8 cellular contexts compared by ENCODE assay signal in genomic region chr22:23178512-23179254, GRCh38. TPM values are rescaled to one million over a fixed set of nuclear protein-coding genes. Genes with fewer than 3 reads are reported as not detected.
A peak's percentile ranks its signal among the peaks of the same experiment; 100 is the strongest.
DNase-seq lines count a peak whose midpoint lies in the region; ATAC-seq and TF ChIP-seq lines count a peak whose summit lies in the region.

No MANE protein-coding gene starts in this region.

- intact Hi-C loops in IMR-90 (cut with micrococcal nuclease), result loop anchor here (1.0 to 2.0 kb wide), 2 partner anchors 104 to 208 kb away; no protein-coding TSS in a partner anchor
- intact Hi-C loops in posterior vena cava (cut with DNase I), result loop anchor here (2.0 to 10.0 kb wide), 3 partner anchors 102 to 206 kb away; no protein-coding TSS in a partner anchor

- H3K27me3 ChIP-seq in IMR-90 (ENCODE audit: control insufficient read depth, insufficient read depth, low read length), result no peaks in the 10 kb centered on the region
- no peaks in the 10 kb centered on the region for H3K27me3 ChIP-seq in SK-N-SH (ENCODE audit: insufficient read depth)

- peaks cover 4% of the 10 kb centered on the region for H3F3A ChIP-seq in SK-N-SH (replicated peaks; ENCODE audit: insufficient read depth)

- H3K18ac ChIP-seq in IMR-90 (ENCODE audit: low read depth, low read length), result no peak overlapping the region

- H2AK5ac ChIP-seq in IMR-90 (ENCODE audit: low read depth, low read length), result no peak overlapping the region

- H3K9me3 Mint-ChIP-seq in activated naive CD8-positive, alpha-beta T cell treated with anti-CD3 and anti-CD28 coated beads, Interleukin-2, amount 10 ng/mL, durations not matched to agents 7 days and 5 days, result peaks cover 14% of the 10 kb centered on the region
- peaks cover 31% of the 10 kb centered on the region for H3K9me3 Mint-ChIP-seq in glutamatergic neuron (ENCODE audit: unreplicated experiment)

- no TSS peak for BruUV-seq in IMR-90 (replicated peaks; lab: Mats Ljungman, UMichigan)

- TF ChIP-seq POLR2A in IMR-90 (IDR thresholded peaks at IDR 0.05; ENCODE audit: low read depth, low read length), result 0 out of 2 replicates have a peak, but pooled peaks have one; percentile 46

- no peak overlapping the region for H3K4ac ChIP-seq in IMR-90 (ENCODE audit: low read depth, low read length)

- peak; percentile 96 for TF ChIP-seq CTCF in IMR-90 (conservative IDR thresholded peaks at IDR 0.05; ENCODE audit: low read depth, low read length)
- TF ChIP-seq CTCF in SK-N-SH (IDR thresholded peaks at IDR 0.05), result peak; percentile 96
- peak; percentile 93 for TF ChIP-seq CTCF in glutamatergic neuron (IDR thresholded peaks at IDR 0.05; ENCODE audit: partially characterized antibody, unreplicated experiment)

- no peak for TF ChIP-seq EP300 in SK-N-SH (IDR thresholded peaks at IDR 0.05; ENCODE audit: borderline replicate concordance in 1 of 2, low read depth in 1 of 2, low read length in 1 of 2)

- peaks cover 27% of the 10 kb centered on the region for H3K4me1 ChIP-seq in IMR-90 (ENCODE audit: control insufficient read depth, insufficient read depth, low read length)
- H3K4me1 ChIP-seq in SK-N-SH (ENCODE audit: control insufficient read depth in 1 of 2, insufficient read depth in 2 of 2, low read depth in 1 of 2, low read length in 1 of 2), result peaks cover 12 to 41% of the 10 kb centered on the region in 2 experiments

- H3K36me3 ChIP-seq in IMR-90 (ENCODE audit: control insufficient read depth, insufficient read depth, low read length) (peaks cover 6% of the 10 kb centered on the region; the same call in 1 of the 2 replicates), SK-N-SH (replicated peaks in 1 of 2; ENCODE audit: control insufficient read depth in 1 of 2, insufficient read depth in 2 of 2, low read length in 1 of 2) (no peaks in the 10 kb centered on the region)

- POLR2A ChIA-PET in IMR-90 (lab: Charles Lee; ENCODE audit: unreplicated experiment) (no interaction called here), SK-N-SH (lab: Yijun Ruan, JAX) (interaction anchor here (1.1 kb wide), 1 partner anchor 103 kb away, joined by 4 read pairs; no protein-coding TSS in a partner anchor)
- POLR2A ChIA-PET in activated naive CD8-positive, alpha-beta T cell treated with anti-CD3 and anti-CD28 coated beads, Interleukin-2, amount 10 ng/mL, durations not matched to agents 7 days and 5 days (lab: Charles Lee), result interaction anchor here (0.7 to 2.7 kb wide), 2 partner anchors 103 to 1041 kb away, joined by 6 to 11 read pairs; no protein-coding TSS in a partner anchor

- ATAC-seq in IMR-90 (ENCODE audit: low read depth), result peak; percentile 53
- ATAC-seq in activated naive CD8-positive, alpha-beta T cell treated with anti-CD3 and anti-CD28 coated beads, Interleukin-2, amount 10 ng/mL, durations not matched to agents 7 days and 5 days (ENCODE audit: low read depth), result no peak
- ATAC-seq in GM19328 (IDR thresholded peaks at IDR 0.05; ENCODE audit: unreplicated experiment), result no peak
- no peak for ATAC-seq in HG03095 (IDR thresholded peaks at IDR 0.05; ENCODE audit: unreplicated experiment)

- no peak overlapping the region for H3K4me3 ChIP-seq in IMR-90 (ENCODE audit: insufficient read depth, low read depth, low read length)
- H3K4me3 ChIP-seq in SK-N-SH (ENCODE audit: low read depth in 2 of 2, low read length in 1 of 2), result no peak overlapping the region; a peak in 1 of 4 replicates

- no peak overlapping the region for H2BK5ac ChIP-seq in IMR-90 (ENCODE audit: low read depth, low read length, poor library complexity, severe bottlenecking)

- no peaks in the 10 kb centered on the region for H3K9me2 ChIP-seq in SK-N-SH

- peak overlapping the region; percentile 6 for H3K4me3 Mint-ChIP-seq in activated naive CD8-positive, alpha-beta T cell treated with anti-CD3 and anti-CD28 coated beads, Interleukin-2, amount 10 ng/mL, durations not matched to agents 7 days and 5 days
- H3K4me3 Mint-ChIP-seq in glutamatergic neuron (ENCODE audit: unreplicated experiment), result peak overlapping the region; percentile 62

- peaks cover 16% of the 10 kb centered on the region for H3K36me3 Mint-ChIP-seq in activated naive CD8-positive, alpha-beta T cell treated with anti-CD3 and anti-CD28 coated beads, Interleukin-2, amount 10 ng/mL, durations not matched to agents 7 days and 5 days
- peaks cover 30% of the 10 kb centered on the region for H3K36me3 Mint-ChIP-seq in glutamatergic neuron (ENCODE audit: unreplicated experiment)

- peaks cover 48% of the 10 kb centered on the region for H3K4me1 Mint-ChIP-seq in activated naive CD8-positive, alpha-beta T cell treated with anti-CD3 and anti-CD28 coated beads, Interleukin-2, amount 10 ng/mL, durations not matched to agents 7 days and 5 days
- peaks cover 11% of the 10 kb centered on the region for H3K4me1 Mint-ChIP-seq in glutamatergic neuron (ENCODE audit: low read depth, unreplicated experiment)

- no peak overlapping the region for H3K9ac ChIP-seq in IMR-90 (ENCODE audit: low read depth, low read length)
- H3K9ac ChIP-seq in SK-N-SH, result no peak overlapping the region

- H3K9me1 ChIP-seq in IMR-90 (ENCODE audit: insufficient read depth, low read length), result peaks cover 14% of the 10 kb centered on the region

- no peak overlapping the region for H3K4me2 ChIP-seq in IMR-90 (ENCODE audit: low read depth, low read length)
- no peak overlapping the region for H3K4me2 ChIP-seq in SK-N-SH

- no peak overlapping the region for H3K56ac ChIP-seq in IMR-90 (ENCODE audit: extremely low read depth, insufficient read depth, low read length)

- H3K79me1 ChIP-seq in IMR-90 (ENCODE audit: low read depth in 1 of 2, low read length in 2 of 2), result peaks cover 16 to 30% of the 10 kb centered on the region in 2 experiments

- H4K8ac ChIP-seq in IMR-90 (ENCODE audit: low read depth in 2 of 2, low read length in 2 of 2), result 0 out of 4 replicates have a peak overlapping the region, but pooled peaks of 1 of the 2 experiments have one; percentile 11

- dilution Hi-C loops in IMR-90 (cut with HindIII; ENCODE audit: low sequenced_read_pairs, unreplicated experiment), result no loop called here

- 40% methylated on average over 2 of the region's 9 CpGs; no CpG with 5 or more reads in 1 of the 2 experiments for WGBS in IMR-90 (ENCODE audit: extremely low coverage in 2 of 2, insufficient read length in 1 of 2), 2 experiments
- WGBS in SK-N-SH (ENCODE audit: low lambda C conversion rate), result 49% methylated on average over 5 of the region's 9 CpGs

- H3K27me3 Mint-ChIP-seq in activated naive CD8-positive, alpha-beta T cell treated with anti-CD3 and anti-CD28 coated beads, Interleukin-2, amount 10 ng/mL, durations not matched to agents 7 days and 5 days, result peaks cover 2% of the 10 kb centered on the region
- peaks cover 24% of the 10 kb centered on the region for H3K27me3 Mint-ChIP-seq in glutamatergic neuron (ENCODE audit: unreplicated experiment)

- CTCF ChIA-PET in IMR-90 (lab: Yijun Ruan, JAX), result interaction anchor here (0.6 to 4.4 kb wide), 4 partner anchors 80 to 112 kb away, joined by 4 to 27 read pairs (median 12); no protein-coding TSS in a partner anchor
- CTCF ChIA-PET in SK-N-SH (lab: Yijun Ruan, JAX), result interaction anchor here (0.6 to 21.1 kb wide), 24 partner anchors 15 to 220 kb away, joined by 3 to 587 read pairs (median 3); partner anchors contain the start of gene RSPH14

- no peak overlapping the region for H2BK15ac ChIP-seq in IMR-90 (ENCODE audit: low read depth, low read length)

- no peak overlapping the region for H4K5ac ChIP-seq in IMR-90 (ENCODE audit: low read depth, low read length)

- H3K9me3 ChIP-seq in IMR-90 (ENCODE audit: control insufficient read depth, insufficient read depth, low read length) (peaks cover 11% of the 10 kb centered on the region), SK-N-SH (no peaks in the 10 kb centered on the region)

- H2AFZ ChIP-seq in IMR-90 (replicated peaks; ENCODE audit: low read length, poor library complexity), result peak overlapping the region; percentile 41
- H2AFZ ChIP-seq in SK-N-SH (ENCODE audit: low read depth), result no peak overlapping the region

- TF ChIP-seq RAD21 in IMR-90 (IDR thresholded peaks at IDR 0.05; ENCODE audit: low read length), result peak; percentile 99
- TF ChIP-seq RAD21 in SK-N-SH (IDR thresholded peaks at IDR 0.05; ENCODE audit: low read length), result peak; percentile 98

- peaks cover 22% of the 10 kb centered on the region for H4K20me1 ChIP-seq in IMR-90 (ENCODE audit: insufficient read depth, low read length)
- H4K20me1 ChIP-seq in SK-N-SH (ENCODE audit: insufficient read depth), result peaks cover 23% of the 10 kb centered on the region

- H2BK120ac ChIP-seq in IMR-90 (ENCODE audit: low read depth, low read length), result no peak overlapping the region

- no peak overlapping the region for H4K91ac ChIP-seq in IMR-90 (ENCODE audit: insufficient read depth, low read depth, low read length)

- peak overlapping the region; percentile 73 for H2AK9ac ChIP-seq in IMR-90 (replicated peaks; ENCODE audit: low read depth, low read length, poor library complexity)

- in situ Hi-C loops in IMR-90 (cut with MboI; ENCODE audit: low sequenced_read_pairs), result loop anchor here (5.0 to 10.0 kb wide), 2 partner anchors 99 to 216 kb away; no protein-coding TSS in a partner anchor

- H3K23ac ChIP-seq in IMR-90 (ENCODE audit: low read depth, low read length), result no peak overlapping the region

- H3K27ac ChIP-seq in IMR-90 (ENCODE audit: insufficient read depth, low read length), result no peak overlapping the region
- H3K27ac ChIP-seq in SK-N-SH (ENCODE audit: low read depth in 2 of 2, low read length in 1 of 2), result no peak overlapping the region

- DNase-seq in D341Med (ENCODE audit: low spot score), result peak; percentile 89
- peak; percentile 38 for DNase-seq in IMR-90
- DNase-seq in SK-N-SH, result peak; percentile 91
- peak; percentile 75 for DNase-seq in activated naive CD8-positive, alpha-beta T cell treated with anti-CD3 and anti-CD28 coated beads, Interleukin-2, amount 10 ng/mL, durations not matched to agents 7 days and 5 days
- peak; percentile 86 for DNase-seq in glutamatergic neuron
- DNase-seq in posterior vena cava (ENCODE audit: low spot score), result peak; percentile 90

- H3K79me2 ChIP-seq in SK-N-SH (ENCODE audit: insufficient read depth), result peaks cover 26% of the 10 kb centered on the region

- no peak overlapping the region for H2BK20ac ChIP-seq in IMR-90 (ENCODE audit: low read depth, low read length)

- no peak overlapping the region for H3K14ac ChIP-seq in IMR-90 (replicated peaks; ENCODE audit: low read depth, low read length)

- H3K27ac Mint-ChIP-seq in activated naive CD8-positive, alpha-beta T cell treated with anti-CD3 and anti-CD28 coated beads, Interleukin-2, amount 10 ng/mL, durations not matched to agents 7 days and 5 days, result peak overlapping the region; percentile 8
- H3K27ac Mint-ChIP-seq in glutamatergic neuron (ENCODE audit: unreplicated experiment), result peak overlapping the region; percentile 65

RNA-seq across cellular contexts. Expression of gene BCR, which starts 1.6 kb away (rescaled TPM):
- total RNA-seq in IMR-90 (2012; rRNA removed) (28.9 and 30.8 TPM in 2 replicates), glutamatergic neuron (ENCODE audit: unreplicated experiment) (268 TPM), posterior vena cava (10 to 100 TPM; 40.3 to 47.4 TPM)
- polyA plus RNA-seq in IMR-90 (2012; rRNA removed) (43.0 and 44.6 TPM in 2 replicates), SK-N-SH (2012; rRNA removed) (27.0 and 50.9 TPM in 2 replicates)
- 30.9 and 40.0 TPM in 2 replicates for polyA plus RNA-seq in IMR-90 (2012; cell fraction: cytosol; rRNA removed)
- polyA plus RNA-seq in IMR-90 (2012; cell fraction: nucleus; rRNA removed; ENCODE audit: low replicate concordance), result 36.1 and 42.1 TPM in 2 replicates
- polyA plus RNA-seq in SK-N-SH (2012; cell fraction: cytosol; rRNA removed), result 20.3 and 29.6 TPM in 2 replicates
- polyA plus RNA-seq in SK-N-SH (2012; cell fraction: nucleus; rRNA removed), result 51.6 and 84.8 TPM in 2 replicates
- total RNA-seq in activated naive CD8-positive, alpha-beta T cell treated with anti-CD3 and anti-CD28 coated beads, Interleukin-2, amount 10 ng/mL, durations not matched to agents 7 days and 5 days, result 10 to 100 TPM; 36.2 to 39.2 TPM

RNA-seq across cellular contexts. Expression of gene RAB36, which starts 33.4 kb away (rescaled TPM):
- total RNA-seq in IMR-90 (2012; rRNA removed) (2.5 and 3.6 TPM in 2 replicates), glutamatergic neuron (ENCODE audit: unreplicated experiment) (2.0 TPM), posterior vena cava (1 to 10 TPM; 4.2 to 5.1 TPM)
- polyA plus RNA-seq in IMR-90 (2012; rRNA removed) (4.0 TPM in 2 replicates), SK-N-SH (2012; rRNA removed) (6.6 and 6.8 TPM in 2 replicates)
- polyA plus RNA-seq in IMR-90 (2012; cell fraction: cytosol; rRNA removed), result 2.3 and 3.7 TPM in 2 replicates
- polyA plus RNA-seq in IMR-90 (2012; cell fraction: nucleus; rRNA removed; ENCODE audit: low replicate concordance), result 4.6 and 6.6 TPM in 2 replicates
- polyA plus RNA-seq in SK-N-SH (2012; cell fraction: cytosol; rRNA removed), result 3.5 and 5.0 TPM in 2 replicates
- polyA plus RNA-seq in SK-N-SH (2012; cell fraction: nucleus; rRNA removed), result 10.6 TPM in 2 replicates
- 1 to 10 TPM in 1 of 2 experiments, under 1 TPM in 1; 0.68 to 1.3 TPM for total RNA-seq in activated naive CD8-positive, alpha-beta T cell treated with anti-CD3 and anti-CD28 coated beads, Interleukin-2, amount 10 ng/mL, durations not matched to agents 7 days and 5 days

RNA-seq across cellular contexts. Expression of gene RSPH14, which starts 36.9 kb away (rescaled TPM):
- total RNA-seq in IMR-90 (2012; rRNA removed) (not detected in 2 replicates), glutamatergic neuron (ENCODE audit: unreplicated experiment) (1.7 TPM), posterior vena cava (under 1 TPM; 0.32 to 0.57 TPM)
- polyA plus RNA-seq in IMR-90 (2012; rRNA removed) (0.10 TPM in 1 of 2 replicates, not detected in the other), SK-N-SH (2012; rRNA removed) (1.7 and 1.8 TPM in 2 replicates)
- 0.18 and 0.21 TPM in 2 replicates for polyA plus RNA-seq in IMR-90 (2012; cell fraction: cytosol; rRNA removed)
- polyA plus RNA-seq in IMR-90 (2012; cell fraction: nucleus; rRNA removed; ENCODE audit: low replicate concordance), result not detected in 2 replicates
- 1.4 and 1.5 TPM in 2 replicates for polyA plus RNA-seq in SK-N-SH (2012; cell fraction: cytosol; rRNA removed)
- polyA plus RNA-seq in SK-N-SH (2012; cell fraction: nucleus; rRNA removed), result 2.0 and 2.4 TPM in 2 replicates
- total RNA-seq in activated naive CD8-positive, alpha-beta T cell treated with anti-CD3 and anti-CD28 coated beads, Interleukin-2, amount 10 ng/mL, durations not matched to agents 7 days and 5 days, result under 1 TPM; 0.50 to 0.94 TPM

Comparison
In these comparisons a context has a peak if more than half of its experiments do, and no peak if none do; other contexts are left out.
1. DNase-seq: peak in every context shown above with its lines; median percentile 91 in SK-N-SH; 90 in posterior vena cava; 89 in D341Med; 86 in glutamatergic neuron; 75 in activated naive CD8-positive, alpha-beta T cell treated with anti-CD3 and anti-CD28 coated beads, Interleukin-2, amount 10 ng/mL, durations not matched to agents 7 days and 5 days; 38 in IMR-90.